In genomic region chr13:40102854-40103253, GRCh38 we compare ENCODE assay signal across 9 cellular contexts.
A peak's percentile ranks its signal among the peaks of the same experiment; 100 is the strongest.
DNase-seq lines count a peak whose midpoint lies in the region; ATAC-seq and TF ChIP-seq lines count a peak whose summit lies in the region.
"Had no signal": no experiment of that assay in that cellular context is flagged by ENCODE, and none has a peak within 500 bp of the region (broad histone marks: within the 10 kb centered on the region; RNA-seq: fewer than 3 reads in every experiment).

No MANE protein-coding gene starts in this region.

- peaks cover 27 to 41% of the 10 kb centered on the region in 2 donors for H3K4me1 Mint-ChIP-seq in stimulated activated naive B cell treated with anti-CD40 and anti-IgM and Interleukin-4, amounts not matched to agents 10 μg/mL and 1 μg/mL and 100 μg/mL, for 72 hours

- no peak for TF ChIP-seq CTCF in lower lobe of right lung (IDR thresholded peaks at IDR 0.05)
- TF ChIP-seq CTCF in BE2C (IDR thresholded peaks at IDR 0.05; ENCODE audit: low read depth, low read length) = no peak

- H3K4me1 ChIP-seq in lower lobe of right lung (no peaks in the 10 kb centered on the region), BE2C (no peaks in the 10 kb centered on the region)

- H3K4me3 Mint-ChIP-seq in stimulated activated naive B cell treated with anti-CD40 and anti-IgM and Interleukin-4, amounts not matched to agents 10 μg/mL and 1 μg/mL and 100 μg/mL, for 72 hours = peak overlapping the region; percentile 58 to 63

- peak overlapping the region; percentile 96 for H3K27ac Mint-ChIP-seq in stimulated activated naive B cell treated with anti-CD40 and anti-IgM and Interleukin-4, amounts not matched to agents 10 μg/mL and 1 μg/mL and 100 μg/mL, for 72 hours

- H3K4me3 ChIP-seq in lower lobe of right lung (no peak overlapping the region), BE2C (ENCODE audit: low read depth, low read length) (no peak overlapping the region)

- ATAC-seq in lower lobe of right lung = peak; percentile 42 to 45
- ATAC-seq in stimulated activated naive B cell treated with anti-CD40 and anti-IgM and Interleukin-4, amounts not matched to agents 10 μg/mL and 1 μg/mL and 100 μg/mL, for 72 hours (replicated peaks) = peak; percentile 80 to 81
- ATAC-seq in left ventricle myocardium superior = no peak

- H3K36me3 ChIP-seq in lower lobe of right lung (no peaks in the 10 kb centered on the region), BE2C (no peaks in the 10 kb centered on the region)

- DNase-seq in DMS53 (lab: John Stamatoyannopoulos, UW) (peak; percentile 3), DMS53 treated with DMSO at 0.1 percent for 48 hours (lab: John Stamatoyannopoulos, UW; ENCODE audit: unreplicated experiment) (no peak), lower lobe of right lung (no peak), BE2C (no peak), left ventricle myocardium superior (no peak), GOT3 (lab: John Stamatoyannopoulos, UW) (no peak)
- peak; percentile 94 for DNase-seq in activated effector memory CD4-positive, alpha-beta T cell treated with anti-CD3 and anti-CD28 coated beads, Interleukin-2, amount 50 U/mL, for 16 hours
- DNase-seq in stimulated activated naive B cell treated with anti-CD40 and anti-IgM and Interleukin-4, amounts not matched to agents 10 μg/mL and 1 μg/mL and 100 μg/mL, for 72 hours = peak; percentile 82

- peaks cover 4 to 8% of the 10 kb centered on the region in 2 donors for H3K36me3 Mint-ChIP-seq in stimulated activated naive B cell treated with anti-CD40 and anti-IgM and Interleukin-4, amounts not matched to agents 10 μg/mL and 1 μg/mL and 100 μg/mL, for 72 hours

- intact Hi-C loops in lower lobe of right lung (cut with DNase I) = no loop called here
- intact Hi-C loops in left ventricle myocardium superior (cut with micrococcal nuclease) = no loop called here

- no peak overlapping the region for H3K27ac ChIP-seq in lower lobe of right lung
- H3K27ac ChIP-seq: 22Rv1 had no signal

- no peaks in the 10 kb centered on the region for H3K27me3 Mint-ChIP-seq in stimulated activated naive B cell treated with anti-CD40 and anti-IgM and Interleukin-4, amounts not matched to agents 10 μg/mL and 1 μg/mL and 100 μg/mL, for 72 hours

- H3K9me3 Mint-ChIP-seq in stimulated activated naive B cell treated with anti-CD40 and anti-IgM and Interleukin-4, amounts not matched to agents 10 μg/mL and 1 μg/mL and 100 μg/mL, for 72 hours = peaks cover 7 to 9% of the 10 kb centered on the region in 2 donors

- H3K9me3 ChIP-seq in lower lobe of right lung (no peaks in the 10 kb centered on the region), BE2C (no peaks in the 10 kb centered on the region)

- H3K27me3 ChIP-seq in lower lobe of right lung (ENCODE audit: low read depth) = no peaks in the 10 kb centered on the region
- no peaks in the 10 kb centered on the region for H3K27me3 ChIP-seq in BE2C

Comparison
In these comparisons a context has a peak if more than half of its experiments do, and no peak if none do; other contexts are left out.
1. DNase-seq: peak in DMS53 (single experiment), activated effector memory CD4-positive, alpha-beta T cell treated with anti-CD3 and anti-CD28 coated beads, Interleukin-2, amount 50 U/mL, for 16 hours (single experiment) and stimulated activated naive B cell treated with anti-CD40 and anti-IgM and Interleukin-4, amounts not matched to agents 10 μg/mL and 1 μg/mL and 100 μg/mL, for 72 hours (single experiment); none in DMS53 treated with DMSO at 0.1 percent for 48 hours (single experiment), lower lobe of right lung (single experiment), BE2C (single experiment), left ventricle myocardium superior (single experiment) and GOT3 (single experiment).